In genomic region chr7:73906874-73907273, GRCh38 we compare ENCODE assay signal across 24 cellular contexts. TPM values are rescaled to one million over a fixed set of nuclear protein-coding genes. Genes with fewer than 3 reads are reported as not detected.
"Had no signal": no experiment of that assay in that cellular context is flagged by ENCODE, and none has a peak within 500 bp of the region (broad histone marks: within the 10 kb centered on the region; RNA-seq: fewer than 3 reads in every experiment).

No MANE protein-coding gene starts in this region.

- H3K27me3 Mint-ChIP-seq: activated CD4-positive, alpha-beta T cell treated with anti-CD3 and anti-CD28 coated beads for 36 hours; activated CD8-positive, alpha-beta memory T cell treated with anti-CD3 and anti-CD28 coated beads, Interleukin-2, amount 10 ng/mL, durations not matched to agents 7 days and 5 days; activated naive CD8-positive, alpha-beta T cell treated with anti-CD3 and anti-CD28 coated beads for 36 hours; naive B cell; stimulated activated naive B cell treated with anti-CD40 and anti-IgM and Interleukin-4, amounts not matched to agents 10 μg/mL and 1 μg/mL and 100 μg/mL, for 72 hours had no signal

- DNase-seq: activated CD4-positive, alpha-beta memory T cell treated with anti-CD3 and anti-CD28 coated beads for 36 hours; activated CD4-positive, alpha-beta T cell treated with anti-CD3 and anti-CD28 coated beads for 36 hours; activated CD8-positive, alpha-beta memory T cell treated with anti-CD3 and anti-CD28 coated beads, Interleukin-2, amount 10 ng/mL, durations not matched to agents 7 days and 5 days; activated gamma-delta T cell; activated naive CD8-positive, alpha-beta T cell treated with anti-CD3 and anti-CD28 coated beads for 36 hours; activated T-cell treated with anti-CD3 and anti-CD28 coated beads, Interleukin-2, amount 50 U/mL, for 24 hours; amygdala; cortex of kidney; effector CD8-positive, alpha-beta T cell; foreskin keratinocyte; glutamatergic neuron; immature natural killer cell; left colon; naive B cell; stimulated activated CD4-positive, alpha-beta T cell treated with anti-CD3 and anti-CD28 coated beads, Interleukin-2, amount 100 ng/mL, for 48 hours; stimulated activated naive B cell treated with anti-CD40 and anti-IgM and Interleukin-4, amounts not matched to agents 10 μg/mL and 1 μg/mL and 100 μg/mL, for 72 hours had no signal

- H3K36me3 Mint-ChIP-seq: activated CD4-positive, alpha-beta memory T cell treated with anti-CD3 and anti-CD28 coated beads for 36 hours; activated CD8-positive, alpha-beta memory T cell treated with anti-CD3 and anti-CD28 coated beads, Interleukin-2, amount 10 ng/mL, durations not matched to agents 7 days and 5 days; activated naive CD8-positive, alpha-beta T cell treated with anti-CD3 and anti-CD28 coated beads for 36 hours; brain; immature natural killer cell; naive B cell; stimulated activated naive B cell treated with anti-CD40 and anti-IgM and Interleukin-4, amounts not matched to agents 10 μg/mL and 1 μg/mL and 100 μg/mL, for 72 hours had no signal

- H3K27ac Mint-ChIP-seq: activated CD4-positive, alpha-beta memory T cell treated with anti-CD3 and anti-CD28 coated beads for 36 hours; activated CD4-positive, alpha-beta T cell treated with anti-CD3 and anti-CD28 coated beads for 36 hours; activated CD8-positive, alpha-beta memory T cell treated with anti-CD3 and anti-CD28 coated beads, Interleukin-2, amount 10 ng/mL, durations not matched to agents 7 days and 5 days; activated naive CD8-positive, alpha-beta T cell treated with anti-CD3 and anti-CD28 coated beads for 36 hours; activated T-cell treated with anti-CD3 and anti-CD28 coated beads, Interleukin-2, amount 50 U/mL, for 24 hours; brain; immature natural killer cell had no signal

- H3K27ac ChIP-seq: foreskin keratinocyte, neutrophil, parathyroid adenoma, tibial nerve had no signal

- H3K9me3 Mint-ChIP-seq: activated CD4-positive, alpha-beta memory T cell treated with anti-CD3 and anti-CD28 coated beads for 36 hours; activated naive CD8-positive, alpha-beta T cell treated with anti-CD3 and anti-CD28 coated beads for 36 hours; activated T-cell treated with anti-CD3 and anti-CD28 coated beads, Interleukin-2, amount 50 U/mL, for 24 hours; central memory CD8-positive, alpha-beta T cell; immature natural killer cell; naive B cell; stimulated activated naive B cell treated with anti-CD40 and anti-IgM and Interleukin-4, amounts not matched to agents 10 μg/mL and 1 μg/mL and 100 μg/mL, for 72 hours had no signal

- H3K36me3 ChIP-seq: neutrophil, tibial nerve had no signal

- H3K27me3 ChIP-seq: neutrophil, tibial nerve had no signal

- H3K9me3 ChIP-seq: neutrophil, tibial nerve had no signal

- H3K4me1 ChIP-seq: foreskin keratinocyte, parathyroid adenoma had no signal

- H3K4me1 Mint-ChIP-seq: activated CD4-positive, alpha-beta T cell treated with anti-CD3 and anti-CD28 coated beads for 36 hours; activated CD8-positive, alpha-beta memory T cell treated with anti-CD3 and anti-CD28 coated beads, Interleukin-2, amount 10 ng/mL, durations not matched to agents 7 days and 5 days; activated naive CD8-positive, alpha-beta T cell treated with anti-CD3 and anti-CD28 coated beads for 36 hours; central memory CD8-positive, alpha-beta T cell; immature natural killer cell had no signal

- ATAC-seq: activated CD4-positive, alpha-beta T cell treated with anti-CD3 and anti-CD28 coated beads for 36 hours; activated CD8-positive, alpha-beta memory T cell treated with anti-CD3 and anti-CD28 coated beads, Interleukin-2, amount 10 ng/mL, durations not matched to agents 7 days and 5 days; foreskin keratinocyte; left colon; stimulated activated naive B cell treated with anti-CD40 and anti-IgM and Interleukin-4, amounts not matched to agents 10 μg/mL and 1 μg/mL and 100 μg/mL, for 72 hours had no signal

- H3K4me3 ChIP-seq: tibial nerve had no signal

- H3K4me3 Mint-ChIP-seq: activated CD4-positive, alpha-beta memory T cell treated with anti-CD3 and anti-CD28 coated beads for 36 hours; activated CD4-positive, alpha-beta T cell treated with anti-CD3 and anti-CD28 coated beads for 36 hours; activated CD8-positive, alpha-beta memory T cell treated with anti-CD3 and anti-CD28 coated beads, Interleukin-2, amount 10 ng/mL, durations not matched to agents 7 days and 5 days; activated naive CD8-positive, alpha-beta T cell treated with anti-CD3 and anti-CD28 coated beads for 36 hours; activated T-cell treated with anti-CD3 and anti-CD28 coated beads, Interleukin-2, amount 50 U/mL, for 24 hours; brain; central memory CD8-positive, alpha-beta T cell; immature natural killer cell; naive B cell; stimulated activated naive B cell treated with anti-CD40 and anti-IgM and Interleukin-4, amounts not matched to agents 10 μg/mL and 1 μg/mL and 100 μg/mL, for 72 hours had no signal

RNA-seq across cellular contexts. Expression of gene TMEM270, which starts 45.9 kb away (rescaled TPM):
- total RNA-seq: activated CD4-positive, alpha-beta memory T cell treated with anti-CD3 and anti-CD28 coated beads for 36 hours; activated CD4-positive, alpha-beta T cell treated with anti-CD3 and anti-CD28 coated beads for 36 hours; activated CD8-positive, alpha-beta memory T cell treated with anti-CD3 and anti-CD28 coated beads, Interleukin-2, amount 10 ng/mL, durations not matched to agents 7 days and 5 days; activated naive CD8-positive, alpha-beta T cell treated with anti-CD3 and anti-CD28 coated beads for 36 hours; foreskin keratinocyte; left colon; lung microvascular endothelial cell; mononuclear cell; renal cortical epithelial cell; tibial nerve had no signal
- polyA plus RNA-seq: foreskin keratinocyte, immature natural killer cell had no signal
